ENCODE assay signal across 22 cellular contexts in genomic region chr3:155673411-155673810, GRCh38.
"Had no signal": no experiment of that assay in that cellular context is flagged by ENCODE, and none has a peak within 500 bp of the region (broad histone marks: within the 10 kb centered on the region; RNA-seq: fewer than 3 reads in every experiment).

No MANE protein-coding gene starts in this region.

- H3K9me3 ChIP-seq: heart right ventricle, lower lobe of right lung, pancreas, psoas muscle, right lobe of liver, stomach, thoracic aorta, tibial artery, upper lobe of right lung had no signal

- H3K4me3 ChIP-seq: heart right ventricle, hepatocyte, lower lobe of right lung, pancreas, psoas muscle, right lobe of liver, stomach, thoracic aorta, tibial artery, upper lobe of right lung had no signal

- H3K4me1 ChIP-seq: lower lobe of right lung, psoas muscle, right lobe of liver, upper lobe of right lung had no signal

- DNase-seq: heart right ventricle; islet precursor cell; left cardiac atrium; lower lobe of right lung; mammary epithelial cell; mesenchymal stem cell; natural killer cell; pancreas; psoas muscle; right lobe of liver; stimulated activated CD4-positive, alpha-beta T cell treated with anti-CD3 and anti-CD28 coated beads, Interleukin-12 subunit alpha, Interleukin-12 subunit beta, amount 100 ng/mL, for 4 hours; stimulated activated CD4-positive, alpha-beta T cell treated with anti-CD3 and anti-CD28 coated beads, Interleukin-15, amount 100 ng/mL, for 24 hours; stimulated activated CD4-positive, alpha-beta T cell treated with anti-CD3 and anti-CD28 coated beads, Interleukin-2, amount 100 ng/mL, for 24 hours; stimulated activated CD4-positive, alpha-beta T cell treated with anti-CD3 and anti-CD28 coated beads, Interleukin-4, amount 100 ng/mL, for 1 hour; stimulated activated naive B cell treated with anti-CD40 and anti-IgM and Interleukin-4, amounts not matched to agents 10 μg/mL and 1 μg/mL and 100 μg/mL, for 72 hours; stimulated activated naive CD8-positive, alpha-beta T cell treated with anti-CD3 and anti-CD28 coated beads, Interleukin-15, Interleukin-2, amounts not matched to agents 100 U/mL and 50 U/mL, for 24 hours; stomach; tibial artery; trophoblast cell; upper lobe of right lung had no signal

- H3K79me2 ChIP-seq: hepatocyte had no signal

- H3K36me3 ChIP-seq: heart right ventricle, lower lobe of right lung, pancreas, right lobe of liver, stomach, thoracic aorta, tibial artery, upper lobe of right lung had no signal

- H3K27me3 ChIP-seq: heart right ventricle, hepatocyte, pancreas, right lobe of liver, stomach, tibial artery, upper lobe of right lung had no signal

- H2AFZ ChIP-seq: hepatocyte had no signal

- H3K4me2 ChIP-seq: hepatocyte had no signal

- H3K27ac ChIP-seq: heart right ventricle, hepatocyte, lower lobe of right lung, pancreas, psoas muscle, right lobe of liver, stomach, thoracic aorta, tibial artery, upper lobe of right lung had no signal
